11 cellular contexts compared by ENCODE assay signal in the genomic region with DNA sequence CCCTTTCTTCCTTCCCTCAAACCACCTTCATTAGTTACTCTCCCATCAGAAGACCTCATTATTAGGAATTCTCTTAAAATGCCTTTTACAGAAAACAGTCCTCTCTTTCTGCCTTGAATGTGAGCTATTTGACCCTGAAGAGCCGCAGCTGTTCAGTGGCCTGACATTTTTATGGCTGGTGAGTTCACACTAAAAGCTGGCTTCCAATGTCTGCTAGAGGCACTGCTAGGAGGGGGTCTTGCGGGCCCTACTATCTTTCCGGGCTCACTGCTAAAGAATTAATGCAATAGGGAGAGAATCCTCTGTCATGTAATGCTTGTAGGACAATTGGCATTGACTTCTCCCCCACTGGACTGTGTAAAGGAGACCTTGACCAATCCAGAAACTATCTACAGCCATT.
DNase-seq lines count a peak whose midpoint lies in the region; ATAC-seq and TF ChIP-seq lines count a peak whose summit lies in the region.
"Had no signal": no experiment of that assay in that cellular context is flagged by ENCODE, and none has a peak within 500 bp of the region (broad histone marks: within the 10 kb centered on the region; RNA-seq: fewer than 3 reads in every experiment).

No MANE protein-coding gene starts in this region.

- H3K36me3 ChIP-seq in colonic mucosa: no peaks in the 10 kb centered on the region
- no peaks in the 10 kb centered on the region for H3K36me3 ChIP-seq in trophoblast cell (ENCODE audit: control insufficient read depth in 1 of 2, insufficient read depth in 2 of 2, low read length in 2 of 2)
- no peaks in the 10 kb centered on the region for H3K36me3 ChIP-seq in vagina
- H3K36me3 ChIP-seq: WERI-Rb-1 had no signal

- H3K4ac ChIP-seq in trophoblast cell (ENCODE audit: low read depth, low read length): no peak overlapping the region

- TF ChIP-seq POLR2A in vagina (IDR thresholded peaks at IDR 0.05): no peak

- H3K9me3 ChIP-seq in colonic mucosa (no peaks in the 10 kb centered on the region), trophoblast cell (ENCODE audit: insufficient read depth, low read depth, low read length) (no peaks in the 10 kb centered on the region), vagina (no peaks in the 10 kb centered on the region)

- H2AFZ ChIP-seq in trophoblast cell (ENCODE audit: insufficient read depth, low read length, poor library complexity): no peak overlapping the region

- no CpG with 5 or more reads among the region's 3 CpGs for WGBS in trophoblast cell (ENCODE audit: extremely low coverage, insufficient coverage, insufficient read length)

- no peak overlapping the region for H4K12ac ChIP-seq in trophoblast cell (ENCODE audit: low read depth, low read length)

- H2AK5ac ChIP-seq in trophoblast cell (ENCODE audit: low read length): no peak overlapping the region

- no peak overlapping the region for H3K18ac ChIP-seq in trophoblast cell (ENCODE audit: low read length)

- H3K79me1 ChIP-seq in trophoblast cell (ENCODE audit: low read length): peaks cover 2% of the 10 kb centered on the region

- intact Hi-C loops in colonic mucosa (cut with DNase I): no loop called here
- intact Hi-C loops in vagina (cut with DNase I): no loop called here

- H3K79me2 ChIP-seq in trophoblast cell (ENCODE audit: control insufficient read depth, insufficient read depth, low read length, poor library complexity): no peaks in the 10 kb centered on the region

- H3K23ac ChIP-seq in trophoblast cell (ENCODE audit: low read length): no peak overlapping the region

- peak overlapping the region; percentile 22 for H3K27ac ChIP-seq in colonic mucosa
- H3K27ac ChIP-seq in trophoblast cell (ENCODE audit: low read depth, low read length): peak overlapping the region; percentile 24
- peak overlapping the region; percentile 52 for H3K27ac ChIP-seq in vagina
- H3K27ac ChIP-seq: WERI-Rb-1 had no signal

- no peak overlapping the region for H2BK5ac ChIP-seq in trophoblast cell (ENCODE audit: low read depth, low read length, poor library complexity)

- H3K27me3 ChIP-seq in colonic mucosa: no peaks in the 10 kb centered on the region
- H3K27me3 ChIP-seq in trophoblast cell (ENCODE audit: insufficient read depth, low read length): no peaks in the 10 kb centered on the region
- H3K27me3 ChIP-seq in vagina: no peaks in the 10 kb centered on the region

- H3K4me3 ChIP-seq in colonic mucosa (no peak overlapping the region), trophoblast cell (ENCODE audit: low read depth, low read length) (no peak overlapping the region), vagina (no peak overlapping the region)

- H3K4me2 ChIP-seq in trophoblast cell (ENCODE audit: low read length): no peak overlapping the region

- DNase-seq in colonic mucosa (no peak), islet precursor cell (peak; percentile 88), trophoblast cell (no peak), vagina (ENCODE audit: extremely low spot score in 2 of 2) (no peak), NCI-H2081 treated with DMSO at 0.1 percent for 48 hours (lab: John Stamatoyannopoulos, UW) (no peak), NCI-H1417 treated with DMSO at 0.1 percent for 48 hours (lab: John Stamatoyannopoulos, UW) (no peak)
- DNase-seq: GDM1, GOT3, T-helper 1 cell, WERI-Rb-1 had no signal

- no peak overlapping the region for H3K9ac ChIP-seq in colonic mucosa (ENCODE audit: low read depth in 2 of 2, low read length in 2 of 2)
- H3K9ac ChIP-seq in trophoblast cell (ENCODE audit: low read length): no peak overlapping the region

- peak overlapping the region; percentile 65 for H4K91ac ChIP-seq in trophoblast cell (ENCODE audit: low read depth, low read length)

- peak overlapping the region; percentile 40 for H3K14ac ChIP-seq in trophoblast cell (ENCODE audit: low read length)

- H3K4me1 ChIP-seq in colonic mucosa (no peaks in the 10 kb centered on the region), trophoblast cell (ENCODE audit: control insufficient read depth in 1 of 2, insufficient read depth in 2 of 2, low read length in 2 of 2) (peaks cover 7 to 8% of the 10 kb centered on the region in 2 experiments), vagina (peaks cover 22% of the 10 kb centered on the region)

- ATAC-seq in HG03354 (IDR thresholded peaks at IDR 0.05; ENCODE audit: poor library complexity, severe bottlenecking, unreplicated experiment): no peak

- no peak overlapping the region for H4K8ac ChIP-seq in trophoblast cell (ENCODE audit: low read depth, low read length)

- TF ChIP-seq CTCF in colonic mucosa (IDR thresholded peaks at IDR 0.05) (no peak), vagina (IDR thresholded peaks at IDR 0.05) (no peak)

- no peak overlapping the region for H2BK120ac ChIP-seq in trophoblast cell (ENCODE audit: insufficient read depth, low read length, poor library complexity)

- H2BK12ac ChIP-seq in trophoblast cell (ENCODE audit: low read length): peak overlapping the region; percentile 6
